ENCODE assay signal across 10 cellular contexts in the genomic region with DNA sequence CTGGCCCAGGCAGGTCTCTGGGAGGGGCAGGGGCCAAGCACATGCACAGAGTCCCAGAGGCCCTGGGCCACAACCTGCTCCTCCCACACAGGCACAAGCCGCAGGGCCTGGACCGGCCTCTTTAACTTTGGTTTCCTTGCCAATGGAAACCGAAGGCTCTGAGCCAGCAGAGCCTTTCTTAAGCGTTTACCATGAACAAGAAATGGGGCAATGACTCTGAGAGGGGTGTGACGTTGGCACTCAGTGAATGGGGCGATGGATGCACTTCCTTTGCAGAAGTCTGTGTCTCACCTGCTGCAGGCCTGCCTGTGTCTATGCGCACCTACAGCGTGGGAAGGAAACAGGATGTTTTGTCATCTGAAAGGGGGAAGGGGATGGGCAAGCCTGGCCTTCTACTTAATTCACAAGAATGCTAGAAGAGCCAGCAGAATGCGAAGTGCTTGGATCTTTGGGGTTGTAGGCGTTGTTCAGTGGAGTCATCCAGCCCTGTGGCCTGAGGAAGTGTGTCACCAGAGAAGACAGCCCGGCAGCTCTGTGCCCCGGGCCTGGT. TPM values are rescaled to one million over a fixed set of nuclear protein-coding genes. Genes with fewer than 3 reads are reported as not detected.
DNase-seq lines count a peak whose midpoint lies in the region; ATAC-seq and TF ChIP-seq lines count a peak whose summit lies in the region.
"Had no signal": no experiment of that assay in that cellular context is flagged by ENCODE, and none has a peak within 500 bp of the region (broad histone marks: within the 10 kb centered on the region; RNA-seq: fewer than 3 reads in every experiment).

No MANE protein-coding gene starts in this region.

- no peaks in the 10 kb centered on the region for H3K27me3 Mint-ChIP-seq in nephron (ENCODE audit: low read depth)

- no peaks in the 10 kb centered on the region for H3K9me3 Mint-ChIP-seq in nephron

- peaks cover 14 to 31% of the 10 kb centered on the region in 2 donors for H3K36me3 ChIP-seq in thyroid gland
- H3K36me3 ChIP-seq in MM.1S (replicated peaks; ENCODE audit: insufficient read depth, low read length) = no peaks in the 10 kb centered on the region

- TF ChIP-seq POLR2A in thyroid gland (IDR thresholded peaks at IDR 0.05) = no peak
- no peak for TF ChIP-seq POLR2A in GM18505 (IDR thresholded peaks at IDR 0.05; ENCODE audit: borderline replicate concordance, extremely low read depth, insufficient read depth, insufficient read length)

- H3K79me2 ChIP-seq in MM.1S (ENCODE audit: low read length) = no peaks in the 10 kb centered on the region

- WGBS in thyroid gland, 2 donors = 56 to 58% methylated on average over 11 to 12 of the region's 12 CpGs

- no peak overlapping the region for H2AFZ ChIP-seq in MM.1S (ENCODE audit: low read length)

- H3K27me3 ChIP-seq in thyroid gland (no peaks in the 10 kb centered on the region), MM.1S (replicated peaks; ENCODE audit: insufficient read depth, low read length) (no peaks in the 10 kb centered on the region)

- no peak overlapping the region for H3K9ac ChIP-seq in MM.1S (ENCODE audit: low read length)

- H3K27ac ChIP-seq in thyroid gland (peak overlapping the region in 1 of 3 donors; percentile 41), MM.1S (ENCODE audit: low read length) (no peak overlapping the region)

- TF ChIP-seq CTCF in nephron (IDR thresholded peaks at IDR 0.05; ENCODE audit: unreplicated experiment in 3 of 3) (no peak), thyroid gland (IDR thresholded peaks at IDR 0.05) (no peak), MM.1S (IDR thresholded peaks at IDR 0.05; ENCODE audit: low read length) (no peak)

- ATAC-seq in HG02852 (IDR thresholded peaks at IDR 0.05; ENCODE audit: unreplicated experiment) (no peak), GM18505 (IDR thresholded peaks at IDR 0.05; ENCODE audit: unreplicated experiment) (no peak), GM21515 (IDR thresholded peaks at IDR 0.05; ENCODE audit: unreplicated experiment) (no peak)

- H3K4me2 ChIP-seq in MM.1S (ENCODE audit: low read depth, low read length) = no peak overlapping the region

- peak; percentile 21 for DNase-seq in activated CD4-positive, alpha-beta T cell treated with anti-CD3 and anti-CD28 coated beads for 1 hour
- DNase-seq in central memory CD4-positive, alpha-beta T cell = peak; percentile 81
- peak; percentile 27 to 28 for DNase-seq in thyroid gland
- DNase-seq in MM.1S = no peak

- intact Hi-C loops in thyroid gland (cut with DNase I) = loop anchor here (10.0 kb wide), 1 partner anchor 343 kb away; no protein-coding TSS in a partner anchor

- no peaks in the 10 kb centered on the region for H3F3A ChIP-seq in MM.1S (ENCODE audit: insufficient read depth, low read length)

- H3K4me3 ChIP-seq in thyroid gland (replicated peaks in 1 of 3) (no peak overlapping the region), MM.1S (ENCODE audit: low read length) (no peak overlapping the region)

- H3K4me1 ChIP-seq in thyroid gland = peaks cover 0 to 33% of the 10 kb centered on the region in 2 donors
- no peaks in the 10 kb centered on the region for H3K4me1 ChIP-seq in MM.1S (ENCODE audit: low read length)

- H3K4me1 Mint-ChIP-seq in nephron = peaks cover 65% of the 10 kb centered on the region

- H3K9me2 ChIP-seq in MM.1S (replicated peaks; ENCODE audit: insufficient read depth, low read length) = no peaks in the 10 kb centered on the region

- peak overlapping the region; percentile 45 to 96 (median 83) for H3K27ac Mint-ChIP-seq in nephron

- peaks cover 46% of the 10 kb centered on the region for H3K36me3 Mint-ChIP-seq in nephron (ENCODE audit: low read depth)

- H4K20me1 ChIP-seq in MM.1S (ENCODE audit: insufficient read depth, low read length) = no peaks in the 10 kb centered on the region

- H3K4me3 Mint-ChIP-seq in nephron = peak overlapping the region in 1 of 3 experiments; percentile 26

- no peaks in the 10 kb centered on the region for H3K9me3 ChIP-seq in thyroid gland
- no peaks in the 10 kb centered on the region for H3K9me3 ChIP-seq in MM.1S (replicated peaks; ENCODE audit: insufficient read depth, low read length)

RNA-seq across cellular contexts. Expression of gene IFT122, which starts 41.8 kb away (rescaled TPM):
- total RNA-seq in thyroid gland = 10 to 100 TPM; 40.7 to 67.9 (median 46.7) TPM

RNA-seq across cellular contexts. Expression of gene MBD4, which starts 42.1 kb away (rescaled TPM):
- 10 to 100 TPM; 22.9 to 35.2 (median 28.6) TPM for total RNA-seq in thyroid gland

RNA-seq across cellular contexts. Expression of gene RHO, which starts 46.6 kb away (rescaled TPM):
- not detected for total RNA-seq in thyroid gland
- total RNA-seq: LHCN-M2, renal cortical epithelial cell had no signal

RNA-seq across cellular contexts. Expression of gene EFCAB12, which starts 53.4 kb away (rescaled TPM):
- 1 to 10 TPM in 1 of 4 donors, under 1 TPM in 3; 0.67 to 1.2 (median 0.74) TPM for total RNA-seq in thyroid gland
